Comparison of ENCODE assay signal across 8 cellular contexts in genomic region chr12:46382425-46382973, GRCh38. TPM values are rescaled to one million over a fixed set of nuclear protein-coding genes. Genes with fewer than 3 reads are reported as not detected.
DNase-seq lines count a peak whose midpoint lies in the region; TF ChIP-seq lines count a peak whose summit lies in the region.

No MANE protein-coding gene starts in this region.

- DNase-seq in AG04449 (ENCODE audit: low read depth, low spot score) (no peak), breast epithelium (ENCODE audit: low spot score in 2 of 2) (no peak), pons (ENCODE audit: low spot score) (no peak), islet precursor cell (no peak), T1000 (lab: John Stamatoyannopoulos, UW) (no peak), SHP77 (lab: John Stamatoyannopoulos, UW) (no peak)

- H3K27ac Mint-ChIP-seq in IgD-negative memory B cell = peak overlapping the region; percentile 93 to 96 (median 96)

- peak overlapping the region; percentile 90 to 99 for H3K9ac ChIP-seq in mucosa of rectum (ENCODE audit: low read depth in 1 of 2, low read length in 2 of 2)

- peak overlapping the region; percentile 64 for H3K4me3 ChIP-seq in AG04449 (ENCODE audit: low read depth, low read length)
- H3K4me3 ChIP-seq in breast epithelium = peak overlapping the region; percentile 76 to 78 (median 77)
- H3K4me3 ChIP-seq in mucosa of rectum (ENCODE audit: low read length in 2 of 2) = peak overlapping the region; percentile 76 to 82

- intact Hi-C loops in breast epithelium (cut with DNase I; ENCODE audit: low total_unique reads) = no loop called here

- H3K36me3 ChIP-seq in breast epithelium (no peaks in the 10 kb centered on the region), mucosa of rectum (ENCODE audit: control insufficient read depth in 2 of 2, insufficient read depth in 2 of 2, low read length in 2 of 2) (no peaks in the 10 kb centered on the region)

- H3K9me3 Mint-ChIP-seq in IgD-negative memory B cell = no peaks in the 10 kb centered on the region

- H3K4me3 Mint-ChIP-seq in IgD-negative memory B cell = peak overlapping the region; percentile 89 to 97 (median 94)

- H3K27ac ChIP-seq in breast epithelium (peak overlapping the region; percentile 98 to 100), mucosa of rectum (ENCODE audit: low read depth in 2 of 2, low read length in 2 of 2) (peak overlapping the region; percentile 100)

- H3K4me1 Mint-ChIP-seq in IgD-negative memory B cell = peaks cover 24 to 31% (median 27%) of the 10 kb centered on the region in 3 donors

- POLR2A ChIA-PET in AG04449 (lab: Yijun Ruan, JAX) = interaction anchor here (2.7 kb wide), 1 partner anchor 11 kb away, joined by 23 read pairs; no protein-coding TSS in a partner anchor

- H3K27me3 Mint-ChIP-seq in IgD-negative memory B cell = no peaks in the 10 kb centered on the region

- H3K27me3 ChIP-seq in breast epithelium = no peaks in the 10 kb centered on the region
- no peaks in the 10 kb centered on the region for H3K27me3 ChIP-seq in mucosa of rectum (ENCODE audit: control insufficient read depth in 2 of 2, insufficient read depth in 2 of 2, low read length in 2 of 2)

- no peak for TF ChIP-seq POLR2A in breast epithelium (IDR thresholded peaks at IDR 0.05)

- CTCF ChIA-PET in AG04449 (lab: Yijun Ruan, JAX) = interaction anchor here (0.6 to 1.0 kb wide), 2 partner anchors 92 to 550 kb away, joined by 3 read pairs; no protein-coding TSS in a partner anchor

- no peaks in the 10 kb centered on the region for H3K36me3 Mint-ChIP-seq in IgD-negative memory B cell

- no peaks in the 10 kb centered on the region for H3K9me3 ChIP-seq in breast epithelium
- no peaks in the 10 kb centered on the region for H3K9me3 ChIP-seq in mucosa of rectum (ENCODE audit: control insufficient read depth in 2 of 2, low read length in 2 of 2)

- H3K4me1 ChIP-seq in breast epithelium = peaks cover 0 to 24% of the 10 kb centered on the region in 2 donors
- peaks cover 13 to 23% of the 10 kb centered on the region in 2 donors for H3K4me1 ChIP-seq in mucosa of rectum (ENCODE audit: control insufficient read depth in 2 of 2, insufficient read depth in 2 of 2, low read length in 2 of 2)

- TF ChIP-seq CTCF in AG04449 (IDR thresholded peaks at IDR 0.05; ENCODE audit: insufficient read depth, low read length, missing control alignments) = no peak
- no peak for TF ChIP-seq CTCF in breast epithelium (IDR thresholded peaks at IDR 0.05)

RNA-seq across cellular contexts. Expression of gene SLC38A2, which starts 9.9 kb away (rescaled TPM):
- polyA plus RNA-seq in IgD-negative memory B cell = 51.1 TPM
- 100 to 1,000 TPM; 250 to 424 (median 399) TPM for total RNA-seq in breast epithelium
